ENCODE assay signal across 9 cellular contexts in genomic region chr1:109933856-109934711, GRCh38. TPM values are rescaled to one million over a fixed set of nuclear protein-coding genes. Genes with fewer than 3 reads are reported as not detected.
DNase-seq lines count a peak whose midpoint lies in the region; ATAC-seq and TF ChIP-seq lines count a peak whose summit lies in the region.
"Had no signal": no experiment of that assay in that cellular context is flagged by ENCODE, and none has a peak within 500 bp of the region (broad histone marks: within the 10 kb centered on the region; RNA-seq: fewer than 3 reads in every experiment).

No MANE protein-coding gene starts in this region.

- H3K9me3 ChIP-seq in osteoblast (ENCODE audit: low read depth, low read length): no peaks in the 10 kb centered on the region

- no peak overlapping the region for H2AFZ ChIP-seq in osteoblast (ENCODE audit: low read length)

- TF ChIP-seq CTCF in Calu3 (IDR thresholded peaks at IDR 0.05; ENCODE audit: unreplicated experiment): no peak
- TF ChIP-seq CTCF in osteoblast (IDR thresholded peaks at IDR 0.05; ENCODE audit: extremely low read depth, low read depth, low read length): no peak

- H3K4me1 Mint-ChIP-seq in Calu3 (ENCODE audit: low read depth, unreplicated experiment): peaks cover 40% of the 10 kb centered on the region

- H3K9me3 Mint-ChIP-seq in Calu3 (ENCODE audit: low read depth, unreplicated experiment): peaks cover 3% of the 10 kb centered on the region

- DNase-seq in Calu3: peak; percentile 39
- DNase-seq in OCI-M1 (lab: John Stamatoyannopoulos, UW): peak; percentile 21
- DNase-seq in ecto neural progenitor cell (ENCODE audit: low spot score): peak; percentile 41
- DNase-seq in osteoblast (ENCODE audit: insufficient read length, low spot score, missing footprints): peak; percentile 97
- no peak for DNase-seq in NCI-H2227 (lab: John Stamatoyannopoulos, UW; ENCODE audit: unreplicated experiment)
- DNase-seq in DMS79 (lab: John Stamatoyannopoulos, UW): no peak
- DNase-seq: activated gamma-delta T cell had no signal

- H3K27ac Mint-ChIP-seq in Calu3 (ENCODE audit: unreplicated experiment): peak overlapping the region; percentile 73

- CTCF ChIA-PET in Calu3 (lab: Charles Lee): interaction anchor here (0.7 kb wide), 1 partner anchor 34 kb away, joined by 3 read pairs; no protein-coding TSS in a partner anchor

- intact Hi-C loops in Calu3 (cut with micrococcal nuclease; ENCODE audit: unreplicated experiment): loop anchor here (5.0 kb wide), 1 partner anchor 48 kb away; the partner anchor contains the start of gene AHCYL1

- peak overlapping the region; percentile 60 for H3K4me2 ChIP-seq in osteoblast (ENCODE audit: insufficient read depth, low read length)

- H3K27me3 ChIP-seq in osteoblast (ENCODE audit: insufficient read depth, low read length): no peaks in the 10 kb centered on the region

- no peak overlapping the region for H3K4me3 ChIP-seq in osteoblast (ENCODE audit: insufficient read depth, low read length)

- H3K4me3 Mint-ChIP-seq in Calu3 (ENCODE audit: low read depth, unreplicated experiment): no peak overlapping the region

- no peak for ATAC-seq in HG03280 (IDR thresholded peaks at IDR 0.05; ENCODE audit: unreplicated experiment)
- no peak for ATAC-seq in HG02870 (IDR thresholded peaks at IDR 0.05; ENCODE audit: unreplicated experiment)

- no peaks in the 10 kb centered on the region for H4K20me1 ChIP-seq in osteoblast (ENCODE audit: insufficient read depth, low read length)

- no peaks in the 10 kb centered on the region for H3K27me3 Mint-ChIP-seq in Calu3 (ENCODE audit: unreplicated experiment)

- peak overlapping the region; percentile 89 for H3K27ac ChIP-seq in osteoblast (ENCODE audit: low read depth, low read length)

- H3K36me3 ChIP-seq in osteoblast (ENCODE audit: insufficient read depth, low read length): peaks cover 16% of the 10 kb centered on the region

- no peaks in the 10 kb centered on the region for H3K79me2 ChIP-seq in osteoblast (ENCODE audit: insufficient read depth, low read length)

- peaks cover 19% of the 10 kb centered on the region for H3K4me1 ChIP-seq in osteoblast (ENCODE audit: insufficient read depth, low read length)

- peaks cover 16% of the 10 kb centered on the region for H3K36me3 Mint-ChIP-seq in Calu3 (ENCODE audit: insufficient read depth, unreplicated experiment)

- no TSS peak for BruUV-seq in Calu3 (replicated peaks; lab: Mats Ljungman, UMichigan)

RNA-seq across cellular contexts. Expression of gene CSF1, which starts 23.4 kb away (rescaled TPM):
- total RNA-seq in Calu3 (2022) (10.8 and 11.1 TPM in 2 replicates), osteoblast (38.0 and 53.9 TPM in 2 replicates)

RNA-seq across cellular contexts. Expression of gene AHCYL1, which starts 50.5 kb away (rescaled TPM):
- total RNA-seq in Calu3 (2022) (54.2 and 56.5 TPM in 2 replicates), osteoblast (56.8 and 61.0 TPM in 2 replicates)

Comparison
In these comparisons a context has a peak if more than half of its experiments do, and no peak if none do; other contexts are left out.
1. DNase-seq: peak in Calu3 (single experiment), OCI-M1 (single experiment), ecto neural progenitor cell (single experiment) and osteoblast (single experiment); none in NCI-H2227 (single experiment) and DMS79 (single experiment).